In genomic region chr10:21517134-21517982, GRCh38 we compare ENCODE assay signal across 8 cellular contexts. TPM values are rescaled to one million over a fixed set of nuclear protein-coding genes. Genes with fewer than 3 reads are reported as not detected.
A peak's percentile ranks its signal among the peaks of the same experiment; 100 is the strongest.
DNase-seq lines count a peak whose midpoint lies in the region; ATAC-seq and TF ChIP-seq lines count a peak whose summit lies in the region.

No MANE protein-coding gene starts in this region.

- no peak for TF ChIP-seq POLR2A in right lobe of liver (IDR thresholded peaks at IDR 0.05)

- WGBS in right lobe of liver (ENCODE audit: insufficient coverage, low coverage, low lambda C conversion rate, missing lambda C conversion rate), result under 1% methylated on average over 19 of the region's 72 CpGs

- H3K36me3 ChIP-seq in CD4-positive, alpha-beta memory T cell (ENCODE audit: insufficient read depth, low read length), result no peaks in the 10 kb centered on the region
- H3K36me3 ChIP-seq in right lobe of liver (no peaks in the 10 kb centered on the region), subcutaneous abdominal adipose tissue (ENCODE audit: control insufficient read depth in 5 of 5, insufficient read depth in 5 of 5, low read length in 5 of 5) (no peaks in the 10 kb centered on the region)

- CTCF ChIA-PET in CD4-positive, alpha-beta memory T cell (lab: Charles Lee; ENCODE audit: partially characterized antibody), result interaction anchor here (0.7 to 1.4 kb wide), 3 partner anchors 16 to 42 kb away, joined by 3 to 10 read pairs (median 3); partner anchors contain the start of gene MLLT10

- no peak for TF ChIP-seq CTCF in coronary artery (IDR thresholded peaks at IDR 0.05)
- TF ChIP-seq CTCF in right lobe of liver (IDR thresholded peaks at IDR 0.05), result peak in 1 of 4 donors; percentile 7

- peak overlapping the region; percentile 68 to 90 (median 85) for H3K4me3 Mint-ChIP-seq in CD4-positive, alpha-beta memory T cell

- ATAC-seq in GM18907 (IDR thresholded peaks at IDR 0.05; ENCODE audit: unreplicated experiment), result peak; percentile 64
- peak; percentile 54 for ATAC-seq in HG03103 (IDR thresholded peaks at IDR 0.05; ENCODE audit: low read depth, unreplicated experiment)
- peak; percentile 60 to 81 (median 74) for ATAC-seq in right lobe of liver

- peaks cover 37% of the 10 kb centered on the region for H3K4me1 ChIP-seq in CD4-positive, alpha-beta memory T cell (ENCODE audit: insufficient read depth, low read length)
- H3K4me1 ChIP-seq in right lobe of liver (peaks cover 0 to 30% (median 14%) of the 10 kb centered on the region in 4 donors), subcutaneous abdominal adipose tissue (ENCODE audit: control insufficient read depth in 5 of 5, insufficient read depth in 5 of 5, low read length in 5 of 5) (peaks cover 0 to 41% (median 39%) of the 10 kb centered on the region in 5 donors)

- peaks cover 67% of the 10 kb centered on the region for H3K27me3 ChIP-seq in CD4-positive, alpha-beta memory T cell (ENCODE audit: insufficient read depth, low read length)
- H3K27me3 ChIP-seq in right lobe of liver (no peaks in the 10 kb centered on the region), subcutaneous abdominal adipose tissue (ENCODE audit: control insufficient read depth in 5 of 5, insufficient read depth in 4 of 5, low read length in 5 of 5) (peaks cover 0 to 11% (median 2%) of the 10 kb centered on the region in 5 donors)

- no peaks in the 10 kb centered on the region for H3K36me3 Mint-ChIP-seq in CD4-positive, alpha-beta memory T cell

- peak in 3 of 5 donors; percentile 29 to 38 (median 37) for DNase-seq in CD4-positive, alpha-beta memory T cell
- DNase-seq in SHP77 treated with DMSO at 0.1 percent for 48 hours (lab: John Stamatoyannopoulos, UW) (peak; percentile 39), coronary artery (ENCODE audit: low spot score) (no peak), right lobe of liver (peak; percentile 69 to 83 (median 80)), NOMO-1 treated with DMSO at 0.1 percent for 48 hours (lab: John Stamatoyannopoulos, UW; ENCODE audit: unreplicated experiment) (no peak)

- H3K27ac ChIP-seq in CD4-positive, alpha-beta memory T cell (ENCODE audit: low read depth, low read length), result no peak overlapping the region
- H3K27ac ChIP-seq in coronary artery, result peak overlapping the region; percentile 24 to 78
- H3K27ac ChIP-seq in right lobe of liver, result peak overlapping the region; percentile 24 to 82 (median 66)
- peak overlapping the region; percentile 43 for H3K27ac ChIP-seq in subcutaneous abdominal adipose tissue (ENCODE audit: low read depth, low read length)

- H3K9ac ChIP-seq in subcutaneous abdominal adipose tissue (ENCODE audit: low read length in 5 of 5), result peak overlapping the region in 4 of 5 donors; percentile 0 to 69 (median 36)

- H3K27ac Mint-ChIP-seq in CD4-positive, alpha-beta memory T cell, result peak overlapping the region in 5 of 7 donors; percentile 12 to 90 (median 71)

- peak overlapping the region in 1 of 2 donors; percentile 37 for H3K4me3 ChIP-seq in CD4-positive, alpha-beta memory T cell (ENCODE audit: low read length in 2 of 2)
- peak overlapping the region; percentile 70 for H3K4me3 ChIP-seq in coronary artery
- peak overlapping the region; percentile 50 to 58 (median 55) for H3K4me3 ChIP-seq in right lobe of liver
- peak overlapping the region; percentile 70 to 85 (median 76) for H3K4me3 ChIP-seq in subcutaneous abdominal adipose tissue (ENCODE audit: low read depth in 1 of 5, low read length in 5 of 5)

- peaks cover 60 to 73% of the 10 kb centered on the region in 2 donors for H3K27me3 Mint-ChIP-seq in CD4-positive, alpha-beta memory T cell

- peaks cover 23 to 50% (median 32%) of the 10 kb centered on the region in 4 donors for H3K4me1 Mint-ChIP-seq in CD4-positive, alpha-beta memory T cell

- intact Hi-C loops in CD4-positive, alpha-beta memory T cell (cut with micrococcal nuclease), result loop anchor here (1.0 kb wide), 3 partner anchors 8 to 20 kb away; partner anchors contain the start of genes MLLT10 and SKIDA1
- intact Hi-C loops in right lobe of liver (cut with DNase I), result no loop called here

- POLR2A ChIA-PET in CD4-positive, alpha-beta memory T cell (lab: Charles Lee; ENCODE audit: partially characterized antibody), result interaction anchor here (1.0 to 3.8 kb wide), 7 partner anchors 9 to 919 kb away, joined by 3 to 28 read pairs (median 14); partner anchors contain the start of genes DNAJC1, MLLT10 and SKIDA1

- H3K9me3 Mint-ChIP-seq in CD4-positive, alpha-beta memory T cell, result peaks cover 0 to 9% (median 0%) of the 10 kb centered on the region in 8 donors

- no peaks in the 10 kb centered on the region for H3K9me3 ChIP-seq in CD4-positive, alpha-beta memory T cell (ENCODE audit: control insufficient read depth in 1 of 2, low read length in 2 of 2)
- H3K9me3 ChIP-seq in right lobe of liver (no peaks in the 10 kb centered on the region), subcutaneous abdominal adipose tissue (ENCODE audit: control insufficient read depth in 5 of 5, low read length in 5 of 5) (no peaks in the 10 kb centered on the region)

RNA-seq across cellular contexts. Expression of gene SKIDA1, which starts 8.1 kb away (rescaled TPM):
- total RNA-seq in CD4-positive, alpha-beta memory T cell, result under 1 TPM; 0.39 to 0.73 TPM
- under 1 TPM; 0.13 to 0.94 TPM for polyA plus RNA-seq in CD4-positive, alpha-beta memory T cell
- 1 to 10 TPM in 5 of 6 experiments, under 1 TPM in 1; 0.31 to 3.9 (median 2.1) TPM for total RNA-seq in right lobe of liver

RNA-seq across cellular contexts. Expression of gene MLLT10, which starts 16.7 kb away (rescaled TPM):
- 10 to 100 TPM; 64.6 to 73.4 TPM for total RNA-seq in CD4-positive, alpha-beta memory T cell
- 1 to 10 TPM; 5.2 to 8.5 TPM for polyA plus RNA-seq in CD4-positive, alpha-beta memory T cell
- 10 to 100 TPM; 15.8 to 49.4 (median 20.1) TPM for total RNA-seq in right lobe of liver

Comparison
In these comparisons a context has a peak if more than half of its experiments do, and no peak if none do; other contexts are left out.
1. DNase-seq: peak in CD4-positive, alpha-beta memory T cell (3 of 5), SHP77 treated with DMSO at 0.1 percent for 48 hours (single experiment) and right lobe of liver (3 of 3); none in coronary artery (single experiment) and NOMO-1 treated with DMSO at 0.1 percent for 48 hours (single experiment).
2. Peak in every context shown above with its lines, with median percentiles within 50 percentile points of each other: ATAC-seq.